Comparison of ENCODE assay signal across 10 cellular contexts in genomic region chr1:88774151-88774556, GRCh38.
DNase-seq lines count a peak whose midpoint lies in the region; ATAC-seq lines count a peak whose summit lies in the region.
"Had no signal": no experiment of that assay in that cellular context is flagged by ENCODE, and none has a peak within 500 bp of the region (broad histone marks: within the 10 kb centered on the region; RNA-seq: fewer than 3 reads in every experiment).

No MANE protein-coding gene starts in this region.

- H3K27ac Mint-ChIP-seq in activated CD8-positive, alpha-beta T cell treated with anti-CD3 and anti-CD28 coated beads, Interleukin-2, amount 10 ng/mL, durations not matched to agents 7 days and 5 days: peak overlapping the region; percentile 2
- H3K27ac Mint-ChIP-seq in stimulated activated naive CD8-positive, alpha-beta T cell treated with anti-CD3 and anti-CD28 coated beads, Interleukin-15, amount 100 ng/mL, for 72 hours: peak overlapping the region in 1 of 2 donors; percentile 73

- H3K4me1 ChIP-seq in iPS-18a (ENCODE audit: control insufficient read depth, low read depth, low read length): peaks cover 42% of the 10 kb centered on the region
- H3K4me1 ChIP-seq: SJCRH30 had no signal

- ATAC-seq in activated CD8-positive, alpha-beta T cell treated with anti-CD3 and anti-CD28 coated beads, Interleukin-2, amount 10 ng/mL, durations not matched to agents 7 days and 5 days: peak; percentile 36
- peak; percentile 97 for ATAC-seq in stimulated activated naive CD8-positive, alpha-beta T cell treated with anti-CD3 and anti-CD28 coated beads, Interleukin-15, amount 100 ng/mL, for 72 hours
- no peak for ATAC-seq in GM18498 (IDR thresholded peaks at IDR 0.05; ENCODE audit: unreplicated experiment)
- no peak for ATAC-seq in HG02642 (IDR thresholded peaks at IDR 0.05; ENCODE audit: poor library complexity, unreplicated experiment)

- H3K27me3 ChIP-seq in iPS-18a (ENCODE audit: control insufficient read depth, insufficient read depth, low read length): no peaks in the 10 kb centered on the region
- H3K27me3 ChIP-seq: SJCRH30 had no signal

- H3K9me3 ChIP-seq in iPS-18a (ENCODE audit: control insufficient read depth, low read depth, low read length): no peaks in the 10 kb centered on the region
- H3K9me3 ChIP-seq: SJCRH30 had no signal

- H3K9ac ChIP-seq in iPS-18a (ENCODE audit: low read length): no peak overlapping the region

- H3K4me3 ChIP-seq in iPS-18a (ENCODE audit: low read length): peak overlapping the region; percentile 40
- H3K4me3 ChIP-seq: SJCRH30 had no signal

- DNase-seq in activated T-cell treated with anti-CD3 and anti-CD28 coated beads for 48 hours (ENCODE audit: low read depth) (peak; percentile 28), NCI-H2227 treated with DMSO at 0.1 percent for 48 hours (lab: John Stamatoyannopoulos, UW) (no peak)
- no peak for DNase-seq in activated T-cell treated with anti-CD3 and anti-CD28 coated beads, Interleukin-2, amount 50 U/mL, for 1 hour
- no peak for DNase-seq in activated CD8-positive, alpha-beta T cell treated with anti-CD3 and anti-CD28 coated beads, Interleukin-2, amount 10 ng/mL, durations not matched to agents 7 days and 5 days
- peak; percentile 28 to 70 for DNase-seq in stimulated activated naive CD8-positive, alpha-beta T cell treated with anti-CD3 and anti-CD28 coated beads, Interleukin-15, amount 100 ng/mL, for 72 hours
- DNase-seq: AML-193, SJCRH30 had no signal

- peaks cover 25% of the 10 kb centered on the region for H3K36me3 ChIP-seq in iPS-18a (ENCODE audit: control insufficient read depth, low read depth, low read length)

- H3K4me1 Mint-ChIP-seq in activated CD8-positive, alpha-beta T cell treated with anti-CD3 and anti-CD28 coated beads, Interleukin-2, amount 10 ng/mL, durations not matched to agents 7 days and 5 days (ENCODE audit: low read depth): peaks cover 13% of the 10 kb centered on the region
- H3K4me1 Mint-ChIP-seq in stimulated activated naive CD8-positive, alpha-beta T cell treated with anti-CD3 and anti-CD28 coated beads, Interleukin-15, amount 100 ng/mL, for 72 hours: peaks cover 28% of the 10 kb centered on the region

- POLR2A ChIA-PET in activated CD8-positive, alpha-beta T cell treated with anti-CD3 and anti-CD28 coated beads, Interleukin-2, amount 10 ng/mL, durations not matched to agents 7 days and 5 days (lab: Charles Lee): no interaction called here

- CTCF ChIA-PET in activated CD8-positive, alpha-beta T cell treated with anti-CD3 and anti-CD28 coated beads, Interleukin-2, amount 10 ng/mL, durations not matched to agents 7 days and 5 days (lab: Charles Lee): interaction anchor here (1.3 kb wide), 1 partner anchor 89 kb away, joined by 4 read pairs; no protein-coding TSS in a partner anchor

- H3K36me3 Mint-ChIP-seq in activated CD8-positive, alpha-beta T cell treated with anti-CD3 and anti-CD28 coated beads, Interleukin-2, amount 10 ng/mL, durations not matched to agents 7 days and 5 days (ENCODE audit: low read depth): peaks cover 52% of the 10 kb centered on the region

- no peaks in the 10 kb centered on the region for H3K9me3 Mint-ChIP-seq in activated CD8-positive, alpha-beta T cell treated with anti-CD3 and anti-CD28 coated beads, Interleukin-2, amount 10 ng/mL, durations not matched to agents 7 days and 5 days (ENCODE audit: insufficient read depth)
- H3K9me3 Mint-ChIP-seq in stimulated activated naive CD8-positive, alpha-beta T cell treated with anti-CD3 and anti-CD28 coated beads, Interleukin-15, amount 100 ng/mL, for 72 hours: no peaks in the 10 kb centered on the region

- H3K27ac ChIP-seq in iPS-18a (ENCODE audit: low read length): peak overlapping the region; percentile 82
- H3K27ac ChIP-seq: SJCRH30 had no signal

- no peak overlapping the region for H3K4me3 Mint-ChIP-seq in activated CD8-positive, alpha-beta T cell treated with anti-CD3 and anti-CD28 coated beads, Interleukin-2, amount 10 ng/mL, durations not matched to agents 7 days and 5 days
- peak overlapping the region in 1 of 2 donors; percentile 8 for H3K4me3 Mint-ChIP-seq in stimulated activated naive CD8-positive, alpha-beta T cell treated with anti-CD3 and anti-CD28 coated beads, Interleukin-15, amount 100 ng/mL, for 72 hours

- H3K27me3 Mint-ChIP-seq in activated CD8-positive, alpha-beta T cell treated with anti-CD3 and anti-CD28 coated beads, Interleukin-2, amount 10 ng/mL, durations not matched to agents 7 days and 5 days (ENCODE audit: low read depth): no peaks in the 10 kb centered on the region
- no peaks in the 10 kb centered on the region for H3K27me3 Mint-ChIP-seq in stimulated activated naive CD8-positive, alpha-beta T cell treated with anti-CD3 and anti-CD28 coated beads, Interleukin-15, amount 100 ng/mL, for 72 hours

Comparison
In these comparisons a context has a peak if more than half of its experiments do, and no peak if none do; other contexts are left out.
1. DNase-seq: peak in activated T-cell treated with anti-CD3 and anti-CD28 coated beads for 48 hours (single experiment) and stimulated activated naive CD8-positive, alpha-beta T cell treated with anti-CD3 and anti-CD28 coated beads, Interleukin-15, amount 100 ng/mL, for 72 hours (2 of 2); none in activated T-cell treated with anti-CD3 and anti-CD28 coated beads, Interleukin-2, amount 50 U/mL, for 1 hour (single experiment), activated CD8-positive, alpha-beta T cell treated with anti-CD3 and anti-CD28 coated beads, Interleukin-2, amount 10 ng/mL, durations not matched to agents 7 days and 5 days (single experiment) and NCI-H2227 treated with DMSO at 0.1 percent for 48 hours (single experiment).
2. ATAC-seq: peak in activated CD8-positive, alpha-beta T cell treated with anti-CD3 and anti-CD28 coated beads, Interleukin-2, amount 10 ng/mL, durations not matched to agents 7 days and 5 days (single experiment) and stimulated activated naive CD8-positive, alpha-beta T cell treated with anti-CD3 and anti-CD28 coated beads, Interleukin-15, amount 100 ng/mL, for 72 hours (single experiment); none in GM18498 (single experiment) and HG02642 (single experiment).